In genomic region chr21:35024475-35024874, GRCh38 we compare ENCODE assay signal across 17 cellular contexts. TPM values are rescaled to one million over a fixed set of nuclear protein-coding genes. Genes with fewer than 3 reads are reported as not detected.
DNase-seq lines count a peak whose midpoint lies in the region; ATAC-seq lines count a peak whose summit lies in the region.
"Had no signal": no experiment of that assay in that cellular context is flagged by ENCODE, and none has a peak within 500 bp of the region (broad histone marks: within the 10 kb centered on the region; RNA-seq: fewer than 3 reads in every experiment).

No MANE protein-coding gene starts in this region.

- no peaks in the 10 kb centered on the region for H3K27me3 ChIP-seq in effector memory CD4-positive, alpha-beta T cell (replicated peaks; ENCODE audit: control insufficient read depth, insufficient read depth, low read length, poor library complexity, severe bottlenecking)
- no peaks in the 10 kb centered on the region for H3K27me3 ChIP-seq in GM23248 (replicated peaks; ENCODE audit: insufficient read depth)
- H3K27me3 ChIP-seq: colonic mucosa, right atrium auricular region, tibial nerve had no signal

- no peaks in the 10 kb centered on the region for H3K9me3 ChIP-seq in effector memory CD4-positive, alpha-beta T cell (ENCODE audit: control insufficient read depth, low read length)
- H3K9me3 ChIP-seq in GM23248 (ENCODE audit: low read depth), result no peaks in the 10 kb centered on the region
- H3K9me3 ChIP-seq: Caco-2, colonic mucosa, right atrium auricular region, tibial nerve had no signal

- H3K36me3 ChIP-seq in effector memory CD4-positive, alpha-beta T cell (ENCODE audit: control insufficient read depth, insufficient read depth, low read length), result peaks cover 4% of the 10 kb centered on the region
- H3K36me3 ChIP-seq in GM23248 (ENCODE audit: low read depth), result no peaks in the 10 kb centered on the region
- H3K36me3 ChIP-seq: colonic mucosa, right atrium auricular region, tibial nerve had no signal

- H3K4me3 Mint-ChIP-seq in activated naive CD4-positive, alpha-beta T cell treated with anti-CD3 and anti-CD28 coated beads, Interleukin-2, amount 50 U/mL, for 24 hours, result peak overlapping the region; percentile 78
- peak overlapping the region in 1 of 3 donors; percentile 79 for H3K4me3 Mint-ChIP-seq in T-cell
- peak overlapping the region in 1 of 2 donors; percentile 9 for H3K4me3 Mint-ChIP-seq in stimulated activated naive CD8-positive, alpha-beta T cell treated with anti-CD3 and anti-CD28 coated beads, Interleukin-15, amount 100 ng/mL, for 72 hours
- H3K4me3 Mint-ChIP-seq: brain had no signal

- DNase-seq in activated naive CD4-positive, alpha-beta T cell treated with anti-CD3 and anti-CD28 coated beads, Interleukin-2, amount 50 U/mL, for 16 hours, result no peak
- DNase-seq in T-cell, result no peak
- DNase-seq in effector memory CD4-positive, alpha-beta T cell, result no peak
- DNase-seq in stimulated activated naive CD8-positive, alpha-beta T cell treated with anti-CD3 and anti-CD28 coated beads, Interleukin-15, amount 100 ng/mL, for 72 hours, result no peak
- no peak for DNase-seq in GM19240 (ENCODE audit: insufficient read length, low spot score)
- DNase-seq in GM23248, result no peak
- no peak for DNase-seq in NCI-H2196 treated with DMSO at 0.1 percent for 48 hours (lab: John Stamatoyannopoulos, UW; ENCODE audit: unreplicated experiment)
- DNase-seq: colonic mucosa; head of caudate nucleus; NCI-H1436; NCI-H526 treated with DMSO at 0.1 percent for 48 hours; stimulated activated CD4-positive, alpha-beta T cell treated with anti-CD3 and anti-CD28 coated beads, Interleukin-15, amount 100 ng/mL, for 24 hours had no signal

- CTCF ChIA-PET in T-cell (lab: Charles Lee), result interaction anchor here in 1 of 2 donors (0.7 kb wide), 1 partner anchor 27 kb away, joined by 4 read pairs; no protein-coding TSS in a partner anchor

- H3K27ac ChIP-seq in effector memory CD4-positive, alpha-beta T cell (ENCODE audit: insufficient read depth, low read length, poor library complexity, severe bottlenecking), result peak overlapping the region; percentile 91
- no peak overlapping the region for H3K27ac ChIP-seq in GM23248
- H3K27ac ChIP-seq: colonic mucosa, right atrium auricular region, tibial nerve had no signal

- ATAC-seq in T-cell (replicated peaks in 1 of 4), result no peak
- ATAC-seq in stimulated activated naive CD8-positive, alpha-beta T cell treated with anti-CD3 and anti-CD28 coated beads, Interleukin-15, amount 100 ng/mL, for 72 hours, result peak; percentile 54

- no peak overlapping the region for H3K4me3 ChIP-seq in effector memory CD4-positive, alpha-beta T cell (ENCODE audit: insufficient read depth, low read depth, low read length, poor library complexity, severe bottlenecking)
- H3K4me3 ChIP-seq in GM23248, result no peak overlapping the region
- H3K4me3 ChIP-seq: colonic mucosa, right atrium auricular region, tibial nerve had no signal

- H3K36me3 Mint-ChIP-seq in activated naive CD4-positive, alpha-beta T cell treated with anti-CD3 and anti-CD28 coated beads, Interleukin-2, amount 50 U/mL, for 24 hours, result peaks cover 12% of the 10 kb centered on the region
- peaks cover 20% of the 10 kb centered on the region for H3K36me3 Mint-ChIP-seq in T-cell
- H3K36me3 Mint-ChIP-seq: brain had no signal

- H3K9ac ChIP-seq in GM23248, result no peak overlapping the region

- no peaks in the 10 kb centered on the region for H3K9me3 Mint-ChIP-seq in activated naive CD4-positive, alpha-beta T cell treated with anti-CD3 and anti-CD28 coated beads, Interleukin-2, amount 50 U/mL, for 24 hours
- H3K9me3 Mint-ChIP-seq in T-cell, result no peaks in the 10 kb centered on the region
- H3K9me3 Mint-ChIP-seq in stimulated activated naive CD8-positive, alpha-beta T cell treated with anti-CD3 and anti-CD28 coated beads, Interleukin-15, amount 100 ng/mL, for 72 hours, result peaks cover 0 to 3% of the 10 kb centered on the region in 2 donors

- H2AFZ ChIP-seq in GM23248, result no peak overlapping the region

- POLR2A ChIA-PET in T-cell (lab: Charles Lee), result interaction anchor here in 1 of 2 donors (0.6 kb wide), 1 partner anchor 56 kb away, joined by 8 read pairs; no protein-coding TSS in a partner anchor

- no peaks in the 10 kb centered on the region for H3F3A ChIP-seq in GM23248 (ENCODE audit: insufficient read depth)

- H3K4me1 ChIP-seq in effector memory CD4-positive, alpha-beta T cell (ENCODE audit: control insufficient read depth, insufficient read depth, low read length, poor library complexity, severe bottlenecking), result peaks cover 87% of the 10 kb centered on the region
- peaks cover 7% of the 10 kb centered on the region; the same call in 1 of the 2 replicates for H3K4me1 ChIP-seq in GM23248 (ENCODE audit: insufficient read depth)

- H3K4me1 Mint-ChIP-seq in activated naive CD4-positive, alpha-beta T cell treated with anti-CD3 and anti-CD28 coated beads, Interleukin-2, amount 50 U/mL, for 24 hours, result peaks cover 94% of the 10 kb centered on the region
- peaks cover 88 to 94% (median 90%) of the 10 kb centered on the region in 3 donors for H3K4me1 Mint-ChIP-seq in T-cell
- H3K4me1 Mint-ChIP-seq in stimulated activated naive CD8-positive, alpha-beta T cell treated with anti-CD3 and anti-CD28 coated beads, Interleukin-15, amount 100 ng/mL, for 72 hours, result peaks cover 86% of the 10 kb centered on the region

- H3K9me2 ChIP-seq in GM23248 (ENCODE audit: insufficient read depth), result no peaks in the 10 kb centered on the region

- H3K27me3 Mint-ChIP-seq in activated naive CD4-positive, alpha-beta T cell treated with anti-CD3 and anti-CD28 coated beads, Interleukin-2, amount 50 U/mL, for 24 hours, result no peaks in the 10 kb centered on the region
- H3K27me3 Mint-ChIP-seq in T-cell, result no peaks in the 10 kb centered on the region
- no peaks in the 10 kb centered on the region for H3K27me3 Mint-ChIP-seq in stimulated activated naive CD8-positive, alpha-beta T cell treated with anti-CD3 and anti-CD28 coated beads, Interleukin-15, amount 100 ng/mL, for 72 hours

- H3K27ac Mint-ChIP-seq in activated naive CD4-positive, alpha-beta T cell treated with anti-CD3 and anti-CD28 coated beads, Interleukin-2, amount 50 U/mL, for 24 hours, result peak overlapping the region; percentile 92
- peak overlapping the region; percentile 99 to 100 for H3K27ac Mint-ChIP-seq in T-cell
- H3K27ac Mint-ChIP-seq in stimulated activated naive CD8-positive, alpha-beta T cell treated with anti-CD3 and anti-CD28 coated beads, Interleukin-15, amount 100 ng/mL, for 72 hours, result peak overlapping the region in 1 of 2 donors; percentile 60
- H3K27ac Mint-ChIP-seq: brain had no signal

- in situ Hi-C loops in GM23248 (cut with MboI), result no loop called here

- no peaks in the 10 kb centered on the region for H3K79me2 ChIP-seq in GM23248 (ENCODE audit: insufficient read depth)

- no peak overlapping the region for H3K4me2 ChIP-seq in GM23248 (ENCODE audit: unreplicated experiment)

- no peaks in the 10 kb centered on the region for H4K20me1 ChIP-seq in GM23248 (ENCODE audit: insufficient read depth)

RNA-seq across cellular contexts. Expression of gene RUNX1, which starts 24.6 kb away (rescaled TPM):
- total RNA-seq in T-cell, result 100 to 1,000 TPM in 3 of 5 donors, 10 to 100 TPM in 2; 87.0 to 117 (median 104) TPM
- 32.6 and 35.3 TPM in 2 replicates for total RNA-seq in GM23248 (2014; rRNA removed; shearing (Covaris generic))
- 21.3 and 23.1 TPM in 2 replicates for polyA plus RNA-seq in GM23248 (2016; fragmentation: Nextera tagmentation; extraction: Ambion mirVana)
